Comparison of ENCODE assay signal across 8 cellular contexts in the genomic region with DNA sequence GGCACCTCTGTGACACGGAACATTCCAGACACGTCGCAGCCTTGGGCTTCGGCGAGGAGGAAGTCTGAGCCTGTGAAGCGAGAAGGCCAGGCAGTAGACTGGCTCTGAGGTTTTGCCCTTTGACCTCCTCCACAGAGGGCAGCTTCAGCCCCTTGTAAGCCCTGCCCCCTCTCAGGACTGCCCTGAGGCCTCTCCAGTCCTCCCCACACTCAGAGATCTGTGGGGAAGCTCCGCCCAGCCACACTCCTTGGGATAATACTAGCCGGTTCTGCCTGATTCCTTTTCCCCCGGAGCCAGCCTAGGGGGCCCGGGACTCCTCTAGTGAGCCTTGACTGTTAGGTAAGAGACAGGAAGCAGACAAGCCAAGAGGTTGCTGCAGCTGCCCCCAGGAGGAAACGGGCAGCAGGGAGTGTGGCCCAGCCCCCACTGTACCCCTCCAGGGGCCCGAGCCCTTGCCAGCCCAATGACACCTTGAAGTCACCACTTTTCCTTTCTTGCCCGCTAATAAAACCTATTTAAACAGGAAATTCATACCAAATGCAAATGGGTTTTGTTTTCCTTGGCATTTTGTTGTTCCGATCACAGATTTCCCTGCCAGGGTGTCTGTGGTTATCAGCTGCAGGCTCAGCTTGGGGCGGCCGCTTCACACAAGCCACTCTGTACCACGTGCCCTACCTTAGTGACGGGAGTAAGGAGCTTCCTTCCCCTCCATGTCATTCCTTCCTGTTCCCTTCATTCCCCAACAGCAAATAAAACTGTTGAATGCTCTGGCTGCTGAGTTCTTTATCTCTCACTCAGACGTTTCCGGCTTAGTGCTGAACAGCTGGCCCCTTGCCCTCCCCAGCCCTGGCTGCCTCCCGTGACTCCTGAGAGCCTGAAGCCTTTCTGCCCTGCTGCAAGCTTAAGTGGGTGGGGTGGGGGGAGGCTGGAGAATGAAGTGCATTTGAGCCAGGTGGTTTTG.
DNase-seq lines count a peak whose midpoint lies in the region; ATAC-seq and TF ChIP-seq lines count a peak whose summit lies in the region.

No MANE protein-coding gene starts in this region.

- H2AFZ ChIP-seq in ACC112 (ENCODE audit: low read length, unreplicated experiment): no peak overlapping the region

- no peaks in the 10 kb centered on the region for H3K27me3 Mint-ChIP-seq in activated T-helper 2 cell treated with anti-CD3 and anti-CD28 coated beads, Interferon-gamma antibody, Interleukin-2, Interleukin-4, amounts not matched to agents 10 μg/mL and 5 μg/mL and 100 μg/mL, durations not matched to agents 14 hours and 24 hours and 36 hours (ENCODE audit: low read depth)

- DNase-seq in NCI-H2107 (lab: John Stamatoyannopoulos, UW) (peak; percentile 66), germinal center (ENCODE audit: low spot score) (peak; percentile 16), omental fat pad (ENCODE audit: low spot score) (no peak), NCI-H1930 (lab: John Stamatoyannopoulos, UW) (no peak)
- DNase-seq in activated T-helper 2 cell treated with anti-CD3 and anti-CD28 coated beads, Interferon-gamma antibody, Interleukin-2, Interleukin-4, amounts not matched to agents 10 μg/mL and 5 μg/mL and 100 μg/mL, durations not matched to agents 14 hours and 24 hours and 36 hours (ENCODE audit: low spot score): no peak

- no peaks in the 10 kb centered on the region for H3K9me3 Mint-ChIP-seq in activated T-helper 2 cell treated with anti-CD3 and anti-CD28 coated beads, Interferon-gamma antibody, Interleukin-2, Interleukin-4, amounts not matched to agents 10 μg/mL and 5 μg/mL and 100 μg/mL, durations not matched to agents 14 hours and 24 hours and 36 hours

- intact Hi-C loops in activated T-helper 2 cell treated with anti-CD3 and anti-CD28 coated beads, Interferon-gamma antibody, Interleukin-2, Interleukin-4, amounts not matched to agents 10 μg/mL and 5 μg/mL and 100 μg/mL, durations not matched to agents 14 hours and 24 hours and 36 hours (cut with micrococcal nuclease): loop anchor here (2.0 kb wide), 1 partner anchor 25 kb away; no protein-coding TSS in a partner anchor

- no peak for TF ChIP-seq CTCF in omental fat pad (IDR thresholded peaks at IDR 0.05)

- no peaks in the 10 kb centered on the region for H3K79me2 ChIP-seq in ACC112 (ENCODE audit: control insufficient read depth, insufficient read depth, low read length, unreplicated experiment)

- peak; percentile 51 for ATAC-seq in HG02852 (IDR thresholded peaks at IDR 0.05; ENCODE audit: unreplicated experiment)
- ATAC-seq in omental fat pad (ENCODE audit: low FRiP score): peak; percentile 69

- H3K36me3 ChIP-seq in ACC112 (ENCODE audit: insufficient read depth, low read length): no peaks in the 10 kb centered on the region

- H3K4me3 ChIP-seq in ACC112 (ENCODE audit: low read depth, low read length) (peak overlapping the region; percentile 58), GM08714 (ENCODE audit: low read length) (peak overlapping the region; percentile 6; the same call in 1 of the 2 replicates)

- peaks cover 34% of the 10 kb centered on the region for H3K4me1 ChIP-seq in ACC112 (ENCODE audit: control insufficient read depth, insufficient read depth, low read length, unreplicated experiment)

- H3K36me3 Mint-ChIP-seq in activated T-helper 2 cell treated with anti-CD3 and anti-CD28 coated beads, Interferon-gamma antibody, Interleukin-2, Interleukin-4, amounts not matched to agents 10 μg/mL and 5 μg/mL and 100 μg/mL, durations not matched to agents 14 hours and 24 hours and 36 hours (ENCODE audit: low read depth): peaks cover 33% of the 10 kb centered on the region

- H3K4me3 Mint-ChIP-seq in activated T-helper 2 cell treated with anti-CD3 and anti-CD28 coated beads, Interferon-gamma antibody, Interleukin-2, Interleukin-4, amounts not matched to agents 10 μg/mL and 5 μg/mL and 100 μg/mL, durations not matched to agents 14 hours and 24 hours and 36 hours (ENCODE audit: low read depth): peak overlapping the region; percentile 27

- peak overlapping the region; percentile 78 for H3K27ac ChIP-seq in ACC112 (ENCODE audit: low read depth, low read length)

- no peaks in the 10 kb centered on the region for H3K27me3 ChIP-seq in ACC112 (ENCODE audit: insufficient read depth, low read length)

- peak overlapping the region; percentile 58 for H3K27ac Mint-ChIP-seq in activated T-helper 2 cell treated with anti-CD3 and anti-CD28 coated beads, Interferon-gamma antibody, Interleukin-2, Interleukin-4, amounts not matched to agents 10 μg/mL and 5 μg/mL and 100 μg/mL, durations not matched to agents 14 hours and 24 hours and 36 hours

- peaks cover 40% of the 10 kb centered on the region for H3K4me1 Mint-ChIP-seq in activated T-helper 2 cell treated with anti-CD3 and anti-CD28 coated beads, Interferon-gamma antibody, Interleukin-2, Interleukin-4, amounts not matched to agents 10 μg/mL and 5 μg/mL and 100 μg/mL, durations not matched to agents 14 hours and 24 hours and 36 hours (ENCODE audit: low read depth)

Comparison
In these comparisons a context has a peak if more than half of its experiments do, and no peak if none do; other contexts are left out.
1. DNase-seq: peak in NCI-H2107 (single experiment) and germinal center (single experiment); none in activated T-helper 2 cell treated with anti-CD3 and anti-CD28 coated beads, Interferon-gamma antibody, Interleukin-2, Interleukin-4, amounts not matched to agents 10 μg/mL and 5 μg/mL and 100 μg/mL, durations not matched to agents 14 hours and 24 hours and 36 hours (single experiment), omental fat pad (single experiment) and NCI-H1930 (0 of 2).